In genomic region chr3:73508330-73508954, GRCh38 we compare ENCODE assay signal across 8 cellular contexts.
A peak's percentile ranks its signal among the peaks of the same experiment; 100 is the strongest.
DNase-seq lines count a peak whose midpoint lies in the region; ATAC-seq, FAIRE-seq and TF ChIP-seq lines count a peak whose summit lies in the region.

No MANE protein-coding gene starts in this region.

- TF ChIP-seq POLR2A in IMR-90 (IDR thresholded peaks at IDR 0.05; ENCODE audit: low read depth, low read length): no peak
- TF ChIP-seq POLR2A in HepG2 (IDR thresholded peaks at IDR 0.05; ENCODE audit: insufficient read depth in 1 of 2, low read depth in 2 of 2, low read length in 2 of 2): no peak
- TF ChIP-seq POLR2A in thyroid gland (IDR thresholded peaks at IDR 0.05): no peak

- no peak for TF ChIP-seq EP300 in HepG2 (IDR thresholded peaks at IDR 0.05; ENCODE audit: low read depth in 2 of 2, low read length in 2 of 2)
- TF ChIP-seq EP300 in HepG2 (CRISPR knock-in tag; IDR thresholded peaks at IDR 0.05; ENCODE audit: borderline replicate concordance): no peak

- in situ Hi-C loops in IMR-90 (cut with MboI; ENCODE audit: low sequenced_read_pairs) (loop anchor here (10.0 to 25.0 kb wide), 2 partner anchors 104 to 336 kb away; partner anchors contain the start of gene PDZRN3), HepG2 (cut with HindIII; ENCODE audit: extremely low pct_ligation_motif_present, low pct_unique_long_range_greater_than_20kb) (loop anchor here (5.0 to 10.0 kb wide), 2 partner anchors 314 to 339 kb away; no protein-coding TSS in a partner anchor)

- peaks cover 9 to 29% of the 10 kb centered on the region in 2 experiments for H3K79me1 ChIP-seq in IMR-90 (ENCODE audit: low read depth in 1 of 2, low read length in 2 of 2)

- H2BK15ac ChIP-seq in IMR-90 (ENCODE audit: low read depth, low read length): no peak overlapping the region

- H3K14ac ChIP-seq in IMR-90 (replicated peaks; ENCODE audit: low read depth, low read length): no peak overlapping the region

- no peak overlapping the region for H2AFZ ChIP-seq in IMR-90 (replicated peaks; ENCODE audit: low read length, poor library complexity)
- H2AFZ ChIP-seq in OCI-LY3 (ENCODE audit: low read depth, low read length): no peak overlapping the region
- no peak overlapping the region for H2AFZ ChIP-seq in HepG2 (ENCODE audit: low read length)

- no peak overlapping the region for H3K56ac ChIP-seq in IMR-90 (ENCODE audit: extremely low read depth, insufficient read depth, low read length)

- H3K27ac ChIP-seq in DOHH2 (ENCODE audit: low read depth, low read length) (no peak overlapping the region), IMR-90 (ENCODE audit: insufficient read depth, low read length) (peak overlapping the region; percentile 45; the same call in 1 of the 2 replicates), OCI-LY3 (ENCODE audit: low read length) (no peak overlapping the region), HepG2 (ENCODE audit: extremely low read length, insufficient read depth, low read length) (no peak overlapping the region), thyroid gland (no peak overlapping the region)

- no peak overlapping the region for H3K18ac ChIP-seq in IMR-90 (ENCODE audit: low read depth, low read length)

- no peak overlapping the region for H2BK5ac ChIP-seq in IMR-90 (ENCODE audit: low read depth, low read length, poor library complexity, severe bottlenecking)

- dilution Hi-C loops in IMR-90 (cut with HindIII; ENCODE audit: low sequenced_read_pairs, unreplicated experiment): loop anchor here (25.0 kb wide), 1 partner anchor 104 kb away; the partner anchor contains the start of gene PDZRN3

- TF ChIP-seq RAD21 in IMR-90 (IDR thresholded peaks at IDR 0.05; ENCODE audit: low read length) (peak; percentile 83), HepG2 (CRISPR knock-in tag; IDR thresholded peaks at IDR 0.05) (peak; percentile 31; the same call in 1 of the 2 replicates)

- H4K20me1 ChIP-seq in DOHH2 (ENCODE audit: control insufficient read depth, insufficient read depth, low read depth, low read length) (no peaks in the 10 kb centered on the region), IMR-90 (ENCODE audit: insufficient read depth, low read length) (no peaks in the 10 kb centered on the region), OCI-LY3 (ENCODE audit: insufficient read depth, low read length) (no peaks in the 10 kb centered on the region), HepG2 (ENCODE audit: insufficient read depth, low read length) (no peaks in the 10 kb centered on the region)

- no peaks in the 10 kb centered on the region for H3K27me3 ChIP-seq in DOHH2 (ENCODE audit: control insufficient read depth, low read length)
- no peaks in the 10 kb centered on the region for H3K27me3 ChIP-seq in IMR-90 (ENCODE audit: control insufficient read depth, insufficient read depth, low read length)
- no peaks in the 10 kb centered on the region for H3K27me3 ChIP-seq in OCI-LY3 (ENCODE audit: low read depth, low read length)
- H3K27me3 ChIP-seq in HepG2 (ENCODE audit: control insufficient read depth in 1 of 2, insufficient read depth in 2 of 2, low read length in 2 of 2): no peaks in the 10 kb centered on the region; a peak in 3 of 5 replicates
- H3K27me3 ChIP-seq in thyroid gland: no peaks in the 10 kb centered on the region

- H3K4me2 ChIP-seq in DOHH2 (ENCODE audit: low read length) (no peak overlapping the region), IMR-90 (ENCODE audit: low read depth, low read length) (no peak overlapping the region), OCI-LY3 (ENCODE audit: low read length) (no peak overlapping the region), HepG2 (ENCODE audit: low read depth, low read length) (no peak overlapping the region)

- H3K9me3 ChIP-seq in DOHH2 (ENCODE audit: control insufficient read depth, insufficient read depth, low read length): no peaks in the 10 kb centered on the region
- H3K9me3 ChIP-seq in IMR-90 (ENCODE audit: control insufficient read depth, insufficient read depth, low read length): no peaks in the 10 kb centered on the region
- no peaks in the 10 kb centered on the region for H3K9me3 ChIP-seq in OCI-LY3 (ENCODE audit: insufficient read depth, low read length)
- no peaks in the 10 kb centered on the region for H3K9me3 ChIP-seq in HepG2 (ENCODE audit: low read length)
- no peaks in the 10 kb centered on the region for H3K9me3 ChIP-seq in thyroid gland

- H3K4ac ChIP-seq in IMR-90 (ENCODE audit: low read depth, low read length): no peak overlapping the region

- peak overlapping the region; percentile 17; the same call in 1 of the 2 replicates for H2BK120ac ChIP-seq in IMR-90 (ENCODE audit: low read depth, low read length)

- no peak overlapping the region for H4K8ac ChIP-seq in IMR-90 (ENCODE audit: low read depth in 2 of 2, low read length in 2 of 2)

- BruUV-seq in IMR-90 (replicated peaks; lab: Mats Ljungman, UMichigan): no TSS peak
- no TSS peak for BruUV-seq in HepG2 (replicated peaks; lab: Mats Ljungman, UMichigan)

- no peak overlapping the region; the same call in 1 of the 2 replicates for H2BK20ac ChIP-seq in IMR-90 (ENCODE audit: low read depth, low read length)

- H3K36me3 ChIP-seq in DOHH2 (ENCODE audit: control insufficient read depth, low read length) (no peaks in the 10 kb centered on the region), IMR-90 (ENCODE audit: control insufficient read depth, insufficient read depth, low read length) (no peaks in the 10 kb centered on the region), OCI-LY3 (replicated peaks; ENCODE audit: low read depth, low read length) (no peaks in the 10 kb centered on the region), HepG2 (replicated peaks in 1 of 2; ENCODE audit: control insufficient read depth in 1 of 2, insufficient read depth in 2 of 2, low read length in 2 of 2) (no peaks in the 10 kb centered on the region), thyroid gland (no peaks in the 10 kb centered on the region)

- H3K9me1 ChIP-seq in IMR-90 (ENCODE audit: insufficient read depth, low read length): peaks cover 12% of the 10 kb centered on the region

- intact Hi-C loops in IMR-90 (cut with micrococcal nuclease): loop anchor here (1.0 to 5.0 kb wide), 5 partner anchors 117 to 359 kb away; no protein-coding TSS in a partner anchor
- intact Hi-C loops in HepG2 (cut with micrococcal nuclease; ENCODE audit: unreplicated experiment): no loop called here
- intact Hi-C loops in thyroid gland (cut with DNase I): loop anchor here (5.0 kb wide), 1 partner anchor 339 kb away; no protein-coding TSS in a partner anchor

- H3K9ac ChIP-seq in IMR-90 (ENCODE audit: low read depth, low read length) (no peak overlapping the region), OCI-LY3 (ENCODE audit: low read length) (no peak overlapping the region), HepG2 (ENCODE audit: insufficient read depth, low read depth, low read length) (no peak overlapping the region)

- DNase-seq in GM20000 (ENCODE audit: low spot score) (peak; percentile 42), IMR-90 (peak; percentile 81), cerebellum (ENCODE audit: low spot score) (peak; percentile 28), HepG2 (ENCODE audit: low spot score) (peak; percentile 44), thyroid gland (peak; percentile 23 to 41), DMS79 (lab: John Stamatoyannopoulos, UW) (no peak)

- H4K91ac ChIP-seq in IMR-90 (ENCODE audit: insufficient read depth, low read depth, low read length): no peak overlapping the region; the same call in 1 of the 2 replicates

- peak; percentile 21 for FAIRE-seq in HepG2 (lab: Jason Lieb, UNC)

- H3K4me3 ChIP-seq in DOHH2 (ENCODE audit: low read length): no peak overlapping the region
- H3K4me3 ChIP-seq in IMR-90 (ENCODE audit: insufficient read depth, low read depth, low read length): no peak overlapping the region
- H3K4me3 ChIP-seq in OCI-LY3 (ENCODE audit: low read length): no peak overlapping the region
- no peak overlapping the region for H3K4me3 ChIP-seq in HepG2 (replicated peaks in 1 of 3; ENCODE audit: insufficient read depth in 1 of 3, low read depth in 2 of 3, low read length in 3 of 3)
- no peak overlapping the region for H3K4me3 ChIP-seq in thyroid gland (replicated peaks in 1 of 3)

- H3K4me1 ChIP-seq in DOHH2 (ENCODE audit: control insufficient read depth, low read length) (no peaks in the 10 kb centered on the region), IMR-90 (ENCODE audit: control insufficient read depth, insufficient read depth, low read length) (peaks cover 37% of the 10 kb centered on the region), OCI-LY3 (ENCODE audit: low read length) (peaks cover 19% of the 10 kb centered on the region), HepG2 (ENCODE audit: insufficient read depth, low read length) (peaks cover 9% of the 10 kb centered on the region), thyroid gland (no peaks in the 10 kb centered on the region)

- ATAC-seq in IMR-90 (ENCODE audit: low read depth) (peak; percentile 41), HepG2 (peak; percentile 89)

- CTCF ChIA-PET in IMR-90 (lab: Yijun Ruan, JAX) (interaction anchor here (0.6 to 2.3 kb wide), 16 partner anchors 39 to 341 kb away, joined by 3 to 12 read pairs (median 4); no protein-coding TSS in a partner anchor), HepG2 (lab: Yijun Ruan, JAX; ENCODE audit: low intra/inter-chr PET ratio, low total read pairs) (interaction anchor here (2.2 kb wide), 1 partner anchor 340 kb away, joined by 7 read pairs; no protein-coding TSS in a partner anchor)

- no peaks in the 10 kb centered on the region for H3F3A ChIP-seq in DOHH2 (ENCODE audit: control insufficient read depth, insufficient read depth)

- H3K79me2 ChIP-seq in DOHH2 (ENCODE audit: control insufficient read depth, low read length): no peaks in the 10 kb centered on the region
- H3K79me2 ChIP-seq in OCI-LY3 (ENCODE audit: low read length): no peaks in the 10 kb centered on the region
- no peaks in the 10 kb centered on the region for H3K79me2 ChIP-seq in HepG2 (ENCODE audit: insufficient read depth, low read length)

- no peak overlapping the region for H3K23ac ChIP-seq in IMR-90 (ENCODE audit: low read depth, low read length)

- H2AK5ac ChIP-seq in IMR-90 (ENCODE audit: low read depth, low read length): no peak overlapping the region

- TF ChIP-seq CTCF in DOHH2 (IDR thresholded peaks at IDR 0.05; ENCODE audit: low read depth, low read length, poor library complexity, severe bottlenecking) (peak; percentile 78), GM20000 (IDR thresholded peaks at IDR 0.05; ENCODE audit: extremely low read depth, missing control alignments) (peak; percentile 62), IMR-90 (conservative IDR thresholded peaks at IDR 0.05; ENCODE audit: low read depth, low read length) (peak; percentile 73), OCI-LY3 (IDR thresholded peaks at IDR 0.05; ENCODE audit: low read depth, low read length) (peak; percentile 93), HepG2 (CRISPR knock-in tag; IDR thresholded peaks at IDR 0.05) (peak; percentile 72), thyroid gland (IDR thresholded peaks at IDR 0.05) (peak; percentile 30 to 78 (median 60))

- peak overlapping the region; percentile 30; the same call in 1 of the 2 replicates for H4K5ac ChIP-seq in IMR-90 (ENCODE audit: low read depth, low read length)

- H3K9me2 ChIP-seq in DOHH2 (replicated peaks; ENCODE audit: control insufficient read depth, low read length): no peaks in the 10 kb centered on the region

- 33% methylated on average over 1 of the region's 6 CpGs; no CpG with 5 or more reads in 1 of the 2 experiments for WGBS in IMR-90 (ENCODE audit: extremely low coverage in 2 of 2, insufficient read length in 1 of 2), 2 experiments
- 2% methylated on average over 6 of the region's 6 CpGs for WGBS in HepG2 (ENCODE audit: low lambda C conversion rate)
- 15% methylated on average over 6 of the region's 6 CpGs for WGBS in thyroid gland, 2 donors

- POLR2A ChIA-PET in IMR-90 (lab: Charles Lee; ENCODE audit: unreplicated experiment): interaction anchor here (0.6 kb wide), 1 partner anchor 103 kb away, joined by 4 read pairs; no protein-coding TSS in a partner anchor
- POLR2A ChIA-PET in HepG2 (lab: Yijun Ruan, JAX): no interaction called here

- H2AK9ac ChIP-seq in IMR-90 (replicated peaks; ENCODE audit: low read depth, low read length, poor library complexity): no peak overlapping the region
